In genomic region chr6:2593167-2593566, GRCh38 we compare ENCODE assay signal across 34 cellular contexts.
"Had no signal": no experiment of that assay in that cellular context is flagged by ENCODE, and none has a peak within 500 bp of the region (broad histone marks: within the 10 kb centered on the region; RNA-seq: fewer than 3 reads in every experiment).

No MANE protein-coding gene starts in this region.

- H3K36me3 ChIP-seq: MG63 had no signal

- H3K4me2 ChIP-seq: KMS-11 had no signal

- H3K9me3 ChIP-seq: MG63 had no signal

- DNase-seq: Karpas-422, Kasumi-1, MG63, MM.1S, MV-4-11, NCI-H1048, NCI-H1092, NCI-H1092 treated with DMSO at 0.1 percent for 48 hours, NCI-H1105, NCI-H1105 treated with DMSO at 0.1 percent for 48 hours, NCI-H1417, NCI-H1417 treated with DMSO at 0.1 percent for 48 hours, NCI-H1436, NCI-H1436 treated with DMSO at 0.1 percent for 48 hours, NCI-H146, NCI-H1694, NCI-H1694 treated with DMSO at 0.1 percent for 48 hours, NCI-H187, NCI-H187 treated with DMSO at 0.1 percent for 48 hours, NCI-H1930, NCI-H2029, NCI-H2029 treated with DMSO at 0.1 percent for 48 hours, NCI-H2081, NCI-H2081 treated with DMSO at 0.1 percent for 48 hours, NCI-H2107, NCI-H2171, NCI-H2171 treated with DMSO at 0.1 percent for 48 hours, NCI-H2227 treated with DMSO at 0.1 percent for 48 hours, NCI-H226, NCI-H345, NCI-H446, NCI-H446 treated with DMSO at 0.1 percent for 48 hours, NCI-H510A had no signal

- H3K4me3 ChIP-seq: MG63 had no signal

- H3K9ac ChIP-seq: KMS-11 had no signal

- H3K27ac ChIP-seq: KMS-11 had no signal

- H3K27me3 ChIP-seq: MG63 had no signal
